29 cellular contexts compared by ENCODE assay signal in genomic region chr3:74529145-74529544, GRCh38.
"Had no signal": no experiment of that assay in that cellular context is flagged by ENCODE, and none has a peak within 500 bp of the region (broad histone marks: within the 10 kb centered on the region; RNA-seq: fewer than 3 reads in every experiment).

No MANE protein-coding gene starts in this region.

- ATAC-seq: stimulated activated effector memory CD8-positive, alpha-beta T cell treated with anti-CD3 and anti-CD28 coated beads, Interleukin-12 subunit alpha, Interleukin-12 subunit beta, amount 100 ng/mL, for 72 hours; stimulated activated memory B cell treated with anti-CD40 and anti-IgM and Interleukin-4, amounts not matched to agents 10 μg/mL and 1 μg/mL and 100 μg/mL, for 72 hours; stimulated activated naive B cell treated with anti-CD40 and anti-IgM and Interleukin-4, amounts not matched to agents 10 μg/mL and 1 μg/mL and 100 μg/mL, for 72 hours; stimulated activated naive CD8-positive, alpha-beta T cell treated with anti-CD3 and anti-CD28 coated beads, Interleukin-15, amount 100 ng/mL, for 72 hours; stimulated activated naive CD8-positive, alpha-beta T cell treated with anti-CD3 and anti-CD28 coated beads, Interleukin-15, Interleukin-2, amounts not matched to agents 100 U/mL and 50 U/mL, for 24 hours; upper lobe of right lung had no signal

- H3K4me1 ChIP-seq: stomach, suprapubic skin, testis, thyroid gland, transverse colon, upper lobe of left lung, upper lobe of right lung, uterus, vagina had no signal

- H3K27ac ChIP-seq: stomach, suprapubic skin, testis, thoracic aorta, thyroid gland, tibial artery, tibial nerve, transverse colon, upper lobe of left lung, upper lobe of right lung, uterus, vagina had no signal

- H3K4me3 Mint-ChIP-seq: stimulated activated effector memory CD8-positive, alpha-beta T cell treated with anti-CD3 and anti-CD28 coated beads, Interleukin-12 subunit alpha, Interleukin-12 subunit beta, amount 100 ng/mL, for 72 hours; stimulated activated memory B cell treated with anti-CD40 and anti-IgM and Interleukin-4, amounts not matched to agents 10 μg/mL and 1 μg/mL and 100 μg/mL, for 72 hours; stimulated activated naive B cell treated with anti-CD40 and anti-IgM and Interleukin-4, amounts not matched to agents 10 μg/mL and 1 μg/mL and 100 μg/mL, for 72 hours; stimulated activated naive CD8-positive, alpha-beta T cell treated with anti-CD3 and anti-CD28 coated beads, Interleukin-15, amount 100 ng/mL, for 72 hours; stimulated activated naive CD8-positive, alpha-beta T cell treated with anti-CD3 and anti-CD28 coated beads, Interleukin-15, Interleukin-2, amounts not matched to agents 100 ng/mL and 50 ng/mL, for 24 hours; type B pancreatic cell had no signal

- H3K4me1 Mint-ChIP-seq: stimulated activated effector memory CD8-positive, alpha-beta T cell treated with anti-CD3 and anti-CD28 coated beads, Interleukin-12 subunit alpha, Interleukin-12 subunit beta, amount 100 ng/mL, for 72 hours; stimulated activated memory B cell treated with anti-CD40 and anti-IgM and Interleukin-4, amounts not matched to agents 10 μg/mL and 1 μg/mL and 100 μg/mL, for 72 hours; stimulated activated naive B cell treated with anti-CD40 and anti-IgM and Interleukin-4, amounts not matched to agents 10 μg/mL and 1 μg/mL and 100 μg/mL, for 72 hours; stimulated activated naive CD8-positive, alpha-beta T cell treated with anti-CD3 and anti-CD28 coated beads, Interleukin-15, amount 100 ng/mL, for 72 hours had no signal

- FAIRE-seq: urothelium cell line had no signal

- H3K9me3 Mint-ChIP-seq: stimulated activated naive CD8-positive, alpha-beta T cell treated with anti-CD3 and anti-CD28 coated beads, Interleukin-15, Interleukin-2, amounts not matched to agents 100 ng/mL and 50 ng/mL, for 24 hours; type B pancreatic cell had no signal

- H3K27me3 ChIP-seq: stomach, suprapubic skin, testis, thyroid gland, tibial artery, tibial nerve, transverse colon, upper lobe of left lung, upper lobe of right lung, uterus, vagina had no signal

- H3K9me3 ChIP-seq: stomach, suprapubic skin, testis, thoracic aorta, thyroid gland, tibial artery, tibial nerve, transverse colon, upper lobe of left lung, upper lobe of right lung, uterus, vagina had no signal

- H3K36me3 Mint-ChIP-seq: stimulated activated effector memory CD8-positive, alpha-beta T cell treated with anti-CD3 and anti-CD28 coated beads, Interleukin-12 subunit alpha, Interleukin-12 subunit beta, amount 100 ng/mL, for 72 hours; stimulated activated memory B cell treated with anti-CD40 and anti-IgM and Interleukin-4, amounts not matched to agents 10 μg/mL and 1 μg/mL and 100 μg/mL, for 72 hours; stimulated activated naive B cell treated with anti-CD40 and anti-IgM and Interleukin-4, amounts not matched to agents 10 μg/mL and 1 μg/mL and 100 μg/mL, for 72 hours; type B pancreatic cell had no signal

- H3K27ac Mint-ChIP-seq: stimulated activated effector memory CD8-positive, alpha-beta T cell treated with anti-CD3 and anti-CD28 coated beads, Interleukin-12 subunit alpha, Interleukin-12 subunit beta, amount 100 ng/mL, for 72 hours; stimulated activated memory B cell treated with anti-CD40 and anti-IgM and Interleukin-4, amounts not matched to agents 10 μg/mL and 1 μg/mL and 100 μg/mL, for 72 hours; stimulated activated naive B cell treated with anti-CD40 and anti-IgM and Interleukin-4, amounts not matched to agents 10 μg/mL and 1 μg/mL and 100 μg/mL, for 72 hours; stimulated activated naive CD8-positive, alpha-beta T cell treated with anti-CD3 and anti-CD28 coated beads, Interleukin-15, amount 100 ng/mL, for 72 hours; stimulated activated naive CD8-positive, alpha-beta T cell treated with anti-CD3 and anti-CD28 coated beads, Interleukin-15, Interleukin-2, amounts not matched to agents 100 ng/mL and 50 ng/mL, for 24 hours; type B pancreatic cell had no signal

- H3K4me3 ChIP-seq: stomach, suprapubic skin, testis, thoracic aorta, thyroid gland, tibial artery, tibial nerve, transverse colon, upper lobe of left lung, upper lobe of right lung, uterus, vagina had no signal

- H3K27me3 Mint-ChIP-seq: stimulated activated memory B cell treated with anti-CD40 and anti-IgM and Interleukin-4, amounts not matched to agents 10 μg/mL and 1 μg/mL and 100 μg/mL, for 72 hours; stimulated activated naive B cell treated with anti-CD40 and anti-IgM and Interleukin-4, amounts not matched to agents 10 μg/mL and 1 μg/mL and 100 μg/mL, for 72 hours; stimulated activated naive CD8-positive, alpha-beta T cell treated with anti-CD3 and anti-CD28 coated beads, Interleukin-15, amount 100 ng/mL, for 72 hours; stimulated activated naive CD8-positive, alpha-beta T cell treated with anti-CD3 and anti-CD28 coated beads, Interleukin-15, Interleukin-2, amounts not matched to agents 100 ng/mL and 50 ng/mL, for 24 hours; type B pancreatic cell had no signal

- H3K36me3 ChIP-seq: stomach, suprapubic skin, thoracic aorta, thyroid gland, tibial artery, tibial nerve, transverse colon, upper lobe of left lung, upper lobe of right lung, uterus, vagina had no signal

- DNase-seq: stimulated activated CD4-positive, alpha-beta T cell treated with anti-CD3 and anti-CD28 coated beads, Interleukin-2, amount 100 ng/mL, for 48 hours; stimulated activated CD4-positive, alpha-beta T cell treated with anti-CD3 and anti-CD28 coated beads, Interleukin-4, amount 100 ng/mL, for 1 hour; stimulated activated CD4-positive, alpha-beta T cell treated with anti-CD3 and anti-CD28 coated beads, Interleukin-4, amount 100 ng/mL, for 24 hours; stimulated activated CD4-positive, alpha-beta T cell treated with anti-CD3 and anti-CD28 coated beads, Interleukin-4, amount 100 ng/mL, for 4 hours; stimulated activated CD8-positive, alpha-beta memory T cell treated with anti-CD3 and anti-CD28 coated beads, Interleukin-4, amount 100 ng/mL, for 48 hours; stimulated activated naive B cell treated with anti-CD40 and anti-IgM and Interleukin-4, amounts not matched to agents 10 μg/mL and 1 μg/mL and 100 μg/mL, for 72 hours; stimulated activated naive CD4-positive, alpha-beta T cell; stimulated activated naive CD4-positive, alpha-beta T cell treated with Interleukin-2 at 50 U/mL for 16 hours; stimulated activated naive CD8-positive, alpha-beta T cell treated with anti-CD3 and anti-CD28 coated beads, Interleukin-15, amount 100 ng/mL, for 72 hours; stimulated activated naive CD8-positive, alpha-beta T cell treated with anti-CD3 and anti-CD28 coated beads, Interleukin-15, Interleukin-2, amounts not matched to agents 100 U/mL and 50 U/mL, for 24 hours; stomach; substantia nigra; testis; tibial artery; transverse colon; trophoblast cell; upper lobe of left lung; upper lobe of right lung; uterus had no signal
